Comparison of ENCODE assay signal across 1 cellular context in the genomic region with DNA sequence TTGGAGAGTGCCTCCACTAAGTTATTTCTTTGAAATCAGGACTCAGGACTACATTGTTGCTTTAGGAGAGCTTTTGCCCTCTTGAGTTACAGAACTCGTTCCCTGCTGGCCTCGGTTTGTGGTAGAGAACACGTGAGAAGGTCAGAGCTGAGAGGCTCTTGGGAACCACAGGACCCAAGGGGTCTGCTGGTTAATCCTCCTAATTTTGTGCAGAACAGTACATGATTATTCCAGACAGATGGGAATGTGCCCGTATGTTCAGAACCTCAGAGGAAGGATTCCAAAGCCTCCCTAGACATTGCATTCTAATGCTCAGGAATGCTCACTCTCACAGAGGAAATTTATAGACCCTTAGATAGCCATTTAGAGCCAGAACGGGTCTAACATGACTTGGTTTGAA.
TF ChIP-seq lines count a peak whose summit lies in the region.

No MANE protein-coding gene starts in this region.

TF ChIP-seq in WTC11, 78 proteins besides CTCF, POLR2A, EP300 and RAD21:
- TF ChIP-seq TEAD1 (CRISPR knock-in tag; IDR thresholded peaks at IDR 0.05): no peak
- TF ChIP-seq, protein P1, sequence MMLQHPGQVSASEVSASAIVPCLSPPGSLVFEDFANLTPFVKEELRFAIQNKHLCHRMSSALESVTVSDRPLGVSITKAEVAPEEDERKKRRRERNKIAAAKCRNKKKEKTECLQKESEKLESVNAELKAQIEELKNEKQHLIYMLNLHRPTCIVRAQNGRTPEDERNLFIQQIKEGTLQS (CRISPR knock-in tag; conservative IDR thresholded peaks at IDR 0.05): no peak
- TF ChIP-seq NFATC4 (CRISPR knock-in tag; IDR thresholded peaks at IDR 0.05): no peak
- TF ChIP-seq NFE2L1 (CRISPR knock-in tag; IDR thresholded peaks at IDR 0.05): no peak
- TF ChIP-seq, protein P2, sequence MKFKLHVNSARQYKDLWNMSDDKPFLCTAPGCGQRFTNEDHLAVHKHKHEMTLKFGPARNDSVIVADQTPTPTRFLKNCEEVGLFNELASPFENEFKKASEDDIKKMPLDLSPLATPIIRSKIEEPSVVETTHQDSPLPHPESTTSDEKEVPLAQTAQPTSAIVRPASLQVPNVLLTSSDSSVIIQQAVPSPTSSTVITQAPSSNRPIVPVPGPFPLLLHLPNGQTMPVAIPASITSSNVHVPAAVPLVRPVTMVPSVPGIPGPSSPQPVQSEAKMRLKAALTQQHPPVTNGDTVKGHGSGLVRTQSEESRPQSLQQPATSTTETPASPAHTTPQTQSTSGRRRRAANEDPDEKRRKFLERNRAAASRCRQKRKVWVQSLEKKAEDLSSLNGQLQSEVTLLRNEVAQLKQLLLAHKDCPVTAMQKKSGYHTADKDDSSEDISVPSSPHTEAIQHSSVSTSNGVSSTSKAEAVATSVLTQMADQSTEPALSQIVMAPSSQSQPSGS (CRISPR knock-in tag; IDR thresholded peaks at IDR 0.05; ENCODE audit: borderline replicate concordance, low read depth): no peak
- TF ChIP-seq, protein P3, sequence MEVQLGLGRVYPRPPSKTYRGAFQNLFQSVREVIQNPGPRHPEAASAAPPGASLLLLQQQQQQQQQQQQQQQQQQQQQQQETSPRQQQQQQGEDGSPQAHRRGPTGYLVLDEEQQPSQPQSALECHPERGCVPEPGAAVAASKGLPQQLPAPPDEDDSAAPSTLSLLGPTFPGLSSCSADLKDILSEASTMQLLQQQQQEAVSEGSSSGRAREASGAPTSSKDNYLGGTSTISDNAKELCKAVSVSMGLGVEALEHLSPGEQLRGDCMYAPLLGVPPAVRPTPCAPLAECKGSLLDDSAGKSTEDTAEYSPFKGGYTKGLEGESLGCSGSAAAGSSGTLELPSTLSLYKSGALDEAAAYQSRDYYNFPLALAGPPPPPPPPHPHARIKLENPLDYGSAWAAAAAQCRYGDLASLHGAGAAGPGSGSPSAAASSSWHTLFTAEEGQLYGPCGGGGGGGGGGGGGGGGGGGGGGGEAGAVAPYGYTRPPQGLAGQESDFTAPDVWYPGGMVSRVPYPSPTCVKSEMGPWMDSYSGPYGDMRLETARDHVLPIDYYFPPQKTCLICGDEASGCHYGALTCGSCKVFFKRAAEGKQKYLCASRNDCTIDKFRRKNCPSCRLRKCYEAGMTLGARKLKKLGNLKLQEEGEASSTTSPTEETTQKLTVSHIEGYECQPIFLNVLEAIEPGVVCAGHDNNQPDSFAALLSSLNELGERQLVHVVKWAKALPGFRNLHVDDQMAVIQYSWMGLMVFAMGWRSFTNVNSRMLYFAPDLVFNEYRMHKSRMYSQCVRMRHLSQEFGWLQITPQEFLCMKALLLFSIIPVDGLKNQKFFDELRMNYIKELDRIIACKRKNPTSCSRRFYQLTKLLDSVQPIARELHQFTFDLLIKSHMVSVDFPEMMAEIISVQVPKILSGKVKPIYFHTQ (CRISPR knock-in tag; IDR thresholded peaks at IDR 0.05): no peak
- no peak for TF ChIP-seq ZNF396 (CRISPR knock-in tag; IDR thresholded peaks at IDR 0.05; ENCODE audit: borderline replicate concordance)
TF ChIP-seq in WTC11: peak in this region for 0.
